ENCODE assay signal across 1 cellular context in the genomic region with DNA sequence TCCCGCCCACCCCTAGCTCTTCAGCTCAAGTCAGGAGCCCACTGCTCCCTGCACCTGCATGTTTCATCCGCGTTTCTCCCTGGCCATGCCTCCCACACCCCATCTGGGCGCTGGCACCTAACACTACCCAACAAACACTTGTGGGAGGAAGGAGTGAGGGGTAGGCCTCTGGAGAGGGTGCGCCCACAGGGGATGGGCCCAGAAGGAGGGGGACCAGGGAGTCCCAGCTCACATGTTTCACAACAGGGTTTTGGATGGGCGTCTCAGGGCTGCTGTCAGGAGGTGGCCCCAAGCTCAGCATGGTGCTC.
TF ChIP-seq lines count a peak whose summit lies in the region.

No MANE protein-coding gene starts in this region.

TF ChIP-seq in K562, 482 proteins besides CTCF, POLR2A, EP300 and RAD21:
- no peak for TF ChIP-seq MCM2 (IDR thresholded peaks at IDR 0.05; ENCODE audit: low read depth)
- 0 out of 2 replicates have a peak, but pooled peaks have one; percentile 7 for TF ChIP-seq SUPT5H (IDR thresholded peaks at IDR 0.05)
